ENCODE assay signal across 23 cellular contexts in the genomic region with DNA sequence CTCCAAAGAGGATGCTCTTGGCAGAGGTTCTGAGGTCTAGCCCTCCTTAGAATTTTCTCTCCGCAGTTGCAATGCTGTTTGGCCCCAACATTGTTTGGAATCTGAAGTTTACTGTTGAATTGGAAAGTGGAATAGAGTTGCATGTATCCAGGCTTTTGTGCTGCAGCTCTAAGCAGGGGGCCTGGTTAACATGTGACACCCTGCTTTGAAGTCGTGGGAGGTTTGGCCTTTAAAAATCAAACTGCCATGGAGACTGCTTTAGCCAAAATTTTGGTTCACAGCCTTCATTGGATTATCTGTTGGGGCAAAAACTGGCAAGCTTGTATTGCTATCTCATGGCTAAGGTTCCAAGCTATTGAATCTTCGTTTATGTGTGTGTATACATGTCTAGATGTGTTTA. TPM values are rescaled to one million over a fixed set of nuclear protein-coding genes. Genes with fewer than 3 reads are reported as not detected.
"Had no signal": no experiment of that assay in that cellular context is flagged by ENCODE, and none has a peak within 500 bp of the region (broad histone marks: within the 10 kb centered on the region; RNA-seq: fewer than 3 reads in every experiment).

No MANE protein-coding gene starts in this region.

- H3K27ac ChIP-seq: HL-60 had no signal

- H3K9ac ChIP-seq: SK-N-SH had no signal

- H3K4me3 ChIP-seq: MG63 had no signal

- H3K27me3 ChIP-seq: MG63 had no signal

- ATAC-seq: HepG2 had no signal

- H3K9me3 ChIP-seq: MG63, SK-N-SH had no signal

- H3K36me3 ChIP-seq: MG63 had no signal

- DNase-seq: IMR-90, Karpas-422, KG1, MG63, NCI-H1092, NCI-H1436, NCI-H187, NCI-H2029, NCI-H2081 treated with DMSO at 0.1 percent for 48 hours, NCI-H2171, NCI-H226, NCI-H446, NCI-H510A, NCI-H524 treated with DMSO at 0.1 percent for 48 hours, NCI-H69, NCI-H774, RPMI8226, SHP77, SK-N-SH, SW 1271 had no signal

RNA-seq across cellular contexts. Expression of gene CYP11A1, which starts 15.8 kb away (rescaled TPM):
- total RNA-seq: SK-MEL-5 had no signal
